ENCODE assay signal across 2 cellular contexts in genomic region chr10:73934074-73934473, GRCh38.
TF ChIP-seq lines count a peak whose summit lies in the region.

No MANE protein-coding gene starts in this region.

TF ChIP-seq in GM23338, 12 proteins besides CTCF, POLR2A, EP300 and RAD21:
- TF ChIP-seq REST (IDR thresholded peaks at IDR 0.05; ENCODE audit: unreplicated experiment), result no peak
- TF ChIP-seq ZNF331 (CRISPR knock-in tag; IDR thresholded peaks at IDR 0.05; ENCODE audit: low read depth), result no peak
- TF ChIP-seq, protein P1, sequence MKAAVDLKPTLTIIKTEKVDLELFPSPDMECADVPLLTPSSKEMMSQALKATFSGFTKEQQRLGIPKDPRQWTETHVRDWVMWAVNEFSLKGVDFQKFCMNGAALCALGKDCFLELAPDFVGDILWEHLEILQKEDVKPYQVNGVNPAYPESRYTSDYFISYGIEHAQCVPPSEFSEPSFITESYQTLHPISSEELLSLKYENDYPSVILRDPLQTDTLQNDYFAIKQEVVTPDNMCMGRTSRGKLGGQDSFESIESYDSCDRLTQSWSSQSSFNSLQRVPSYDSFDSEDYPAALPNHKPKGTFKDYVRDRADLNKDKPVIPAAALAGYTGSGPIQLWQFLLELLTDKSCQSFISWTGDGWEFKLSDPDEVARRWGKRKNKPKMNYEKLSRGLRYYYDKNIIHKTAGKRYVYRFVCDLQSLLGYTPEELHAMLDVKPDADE (IDR thresholded peaks at IDR 0.05), result no peak
- TF ChIP-seq NANOG (IDR thresholded peaks at IDR 0.05; ENCODE audit: borderline replicate concordance), result no peak
- TF ChIP-seq JUNB (IDR thresholded peaks at IDR 0.05; ENCODE audit: unreplicated experiment), result no peak
- TF ChIP-seq EZH2phosphoT487 (IDR thresholded peaks at IDR 0.05; ENCODE audit: unreplicated experiment), result no peak
- TF ChIP-seq ZNF462 (CRISPR knock-in tag; IDR thresholded peaks at IDR 0.05), result no peak
- no peak for TF ChIP-seq STAT1 (IDR thresholded peaks at IDR 0.05; ENCODE audit: unreplicated experiment)
- TF ChIP-seq CREB1 (CRISPR knock-in tag; IDR thresholded peaks at IDR 0.05; ENCODE audit: low read depth), result no peak
- no peak for TF ChIP-seq EZH2 (IDR thresholded peaks at IDR 0.05; ENCODE audit: low read depth, unreplicated experiment)
- no peak for TF ChIP-seq ZNF114 (CRISPR knock-in tag; IDR thresholded peaks at IDR 0.05)
- no peak for TF ChIP-seq POLR2AphosphoS5 (IDR thresholded peaks at IDR 0.05; ENCODE audit: low read depth)

TF ChIP-seq in SK-N-SH, 30 proteins besides CTCF, POLR2A, EP300 and RAD21 (continued from another document):
- TF ChIP-seq IRF3 (IDR thresholded peaks at IDR 0.05; ENCODE audit: low read depth, low read length) (no peak), ZBTB33 (IDR thresholded peaks at IDR 0.05; ENCODE audit: borderline replicate concordance, low read depth) (no peak), RFX5 (IDR thresholded peaks at IDR 0.05; ENCODE audit: low read length) (no peak), USF1 (IDR thresholded peaks at IDR 0.05; ENCODE audit: borderline replicate concordance, low read depth) (no peak), REST (IDR thresholded peaks at IDR 0.05; ENCODE audit: low read depth, low read length) (no peak), TAF1 (IDR thresholded peaks at IDR 0.05; ENCODE audit: borderline replicate concordance, low read depth, low read length) (no peak), NRF1 (IDR thresholded peaks at IDR 0.05; ENCODE audit: low read depth, low read length) (no peak), FOXJ3 (CRISPR knock-in tag; IDR thresholded peaks at IDR 0.05) (no peak), GATA2 (CRISPR knock-in tag; IDR thresholded peaks at IDR 0.05) (no peak), NFIC (IDR thresholded peaks at IDR 0.05; ENCODE audit: borderline replicate concordance) (no peak), CHD2 (IDR thresholded peaks at IDR 0.05; ENCODE audit: low read length, partially characterized antibody) (no peak), TCF12 (IDR thresholded peaks at IDR 0.05) (no peak), MXI1 (IDR thresholded peaks at IDR 0.05; ENCODE audit: low read depth, low read length) (no peak), POLR2AphosphoS5 (IDR thresholded peaks at IDR 0.05; ENCODE audit: low read depth, low read length) (no peak), JUND (IDR thresholded peaks at IDR 0.05) (no peak)
- TF ChIP-seq, protein P2, sequence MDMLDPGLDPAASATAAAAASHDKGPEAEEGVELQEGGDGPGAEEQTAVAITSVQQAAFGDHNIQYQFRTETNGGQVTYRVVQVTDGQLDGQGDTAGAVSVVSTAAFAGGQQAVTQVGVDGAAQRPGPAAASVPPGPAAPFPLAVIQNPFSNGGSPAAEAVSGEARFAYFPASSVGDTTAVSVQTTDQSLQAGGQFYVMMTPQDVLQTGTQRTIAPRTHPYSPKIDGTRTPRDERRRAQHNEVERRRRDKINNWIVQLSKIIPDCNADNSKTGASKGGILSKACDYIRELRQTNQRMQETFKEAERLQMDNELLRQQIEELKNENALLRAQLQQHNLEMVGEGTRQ (IDR thresholded peaks at IDR 0.05; ENCODE audit: borderline replicate concordance, low read depth, low read length), result no peak
